Comparison of ENCODE assay signal across 24 cellular contexts in genomic region chr1:75539230-75540116, GRCh38.
A peak's percentile ranks its signal among the peaks of the same experiment; 100 is the strongest.
DNase-seq lines count a peak whose midpoint lies in the region; TF ChIP-seq lines count a peak whose summit lies in the region.
"Had no signal": no experiment of that assay in that cellular context is flagged by ENCODE, and none has a peak within 500 bp of the region (broad histone marks: within the 10 kb centered on the region; RNA-seq: fewer than 3 reads in every experiment).

No MANE protein-coding gene starts in this region.

- H3K27ac ChIP-seq in hepatocyte, result peak overlapping the region; percentile 47
- no peak overlapping the region for H3K27ac ChIP-seq in prostate gland
- H3K27ac ChIP-seq in CD4-positive, alpha-beta memory T cell (ENCODE audit: low read depth, low read length), result no peak overlapping the region
- H3K27ac ChIP-seq: ascending aorta, foreskin keratinocyte, neutrophil, right lobe of liver, SJSA1, testis had no signal

- H3K4me3 Mint-ChIP-seq in CD4-positive, alpha-beta memory T cell, result no peak overlapping the region
- H3K4me3 Mint-ChIP-seq: endodermal cell; stimulated activated effector memory CD8-positive, alpha-beta T cell treated with anti-CD3 and anti-CD28 coated beads, Interleukin-12 subunit alpha, Interleukin-12 subunit beta, amount 100 ng/mL, for 72 hours had no signal

- CTCF ChIA-PET in CD4-positive, alpha-beta memory T cell (lab: Charles Lee; ENCODE audit: partially characterized antibody), result no interaction called here

- H2AFZ ChIP-seq in hepatocyte, result no peak overlapping the region

- no peaks in the 10 kb centered on the region for H3K36me3 Mint-ChIP-seq in CD4-positive, alpha-beta memory T cell
- H3K36me3 Mint-ChIP-seq: stimulated activated effector memory CD8-positive, alpha-beta T cell treated with anti-CD3 and anti-CD28 coated beads, Interleukin-12 subunit alpha, Interleukin-12 subunit beta, amount 100 ng/mL, for 72 hours had no signal

- intact Hi-C loops in prostate gland (cut with DNase I), result no loop called here
- intact Hi-C loops in CD4-positive, alpha-beta memory T cell (cut with micrococcal nuclease), result no loop called here

- H3K79me2 ChIP-seq in hepatocyte, result no peaks in the 10 kb centered on the region

- no peaks in the 10 kb centered on the region for H3K9me3 Mint-ChIP-seq in CD4-positive, alpha-beta memory T cell
- H3K9me3 Mint-ChIP-seq: endodermal cell; stimulated activated effector memory CD8-positive, alpha-beta T cell treated with anti-CD3 and anti-CD28 coated beads, Interleukin-12 subunit alpha, Interleukin-12 subunit beta, amount 100 ng/mL, for 72 hours had no signal

- no peaks in the 10 kb centered on the region for H3K9me2 ChIP-seq in hepatocyte (replicated peaks; ENCODE audit: insufficient read depth)

- in situ Hi-C loops in astrocyte of the spinal cord (cut with HindIII; ENCODE audit: low sequenced_read_pairs), result no loop called here

- WGBS in hepatocyte (ENCODE audit: low lambda C conversion rate, missing lambda C conversion rate), result 76% methylated on average over 6 of the region's 6 CpGs
- WGBS in prostate gland, result 40% methylated on average over 6 of the region's 6 CpGs

- H3K4me1 Mint-ChIP-seq in CD4-positive, alpha-beta memory T cell, result no peaks in the 10 kb centered on the region
- H3K4me1 Mint-ChIP-seq: stimulated activated effector memory CD8-positive, alpha-beta T cell treated with anti-CD3 and anti-CD28 coated beads, Interleukin-12 subunit alpha, Interleukin-12 subunit beta, amount 100 ng/mL, for 72 hours had no signal

- H3K36me3 ChIP-seq in hepatocyte (replicated peaks; ENCODE audit: insufficient read depth, low read depth) (no peaks in the 10 kb centered on the region), prostate gland (no peaks in the 10 kb centered on the region)
- H3K36me3 ChIP-seq in CD4-positive, alpha-beta memory T cell (ENCODE audit: insufficient read depth, low read length), result no peaks in the 10 kb centered on the region
- H3K36me3 ChIP-seq: ascending aorta, neutrophil, right lobe of liver, SJSA1 had no signal

- no peaks in the 10 kb centered on the region for H3K27me3 Mint-ChIP-seq in CD4-positive, alpha-beta memory T cell

- H3K9me3 ChIP-seq in hepatocyte (ENCODE audit: low read depth), result no peaks in the 10 kb centered on the region
- H3K9me3 ChIP-seq in prostate gland, result no peaks in the 10 kb centered on the region
- H3K9me3 ChIP-seq in CD4-positive, alpha-beta memory T cell (ENCODE audit: control insufficient read depth in 1 of 2, low read length in 2 of 2), result no peaks in the 10 kb centered on the region
- H3K9me3 ChIP-seq: ascending aorta, neutrophil, right lobe of liver, SJSA1, testis had no signal

- H4K20me1 ChIP-seq in hepatocyte (ENCODE audit: insufficient read depth, poor library complexity, severe bottlenecking), result no peaks in the 10 kb centered on the region

- H3K4me2 ChIP-seq in hepatocyte, result peak overlapping the region; percentile 3

- POLR2A ChIA-PET in CD4-positive, alpha-beta memory T cell (lab: Charles Lee; ENCODE audit: partially characterized antibody), result no interaction called here

- H3K27ac Mint-ChIP-seq in CD4-positive, alpha-beta memory T cell, result no peak overlapping the region
- H3K27ac Mint-ChIP-seq: endodermal cell; stimulated activated effector memory CD8-positive, alpha-beta T cell treated with anti-CD3 and anti-CD28 coated beads, Interleukin-12 subunit alpha, Interleukin-12 subunit beta, amount 100 ng/mL, for 72 hours had no signal

- no peak overlapping the region for H3K4me3 ChIP-seq in astrocyte of the spinal cord (ENCODE audit: low read depth, low read length)
- H3K4me3 ChIP-seq in hepatocyte, result no peak overlapping the region
- H3K4me3 ChIP-seq in prostate gland, result no peak overlapping the region
- no peak overlapping the region for H3K4me3 ChIP-seq in CD4-positive, alpha-beta memory T cell (ENCODE audit: low read length in 2 of 2)
- H3K4me3 ChIP-seq: ascending aorta, right lobe of liver, SJSA1, testis had no signal

- peak; percentile 3 for DNase-seq in HPDE6-E6E7 (ENCODE audit: extremely low spot score)
- DNase-seq in astrocyte of the spinal cord (ENCODE audit: low read depth, low spot score), result peak; percentile 71
- peak; percentile 42 for DNase-seq in hepatocyte (ENCODE audit: low spot score)
- peak; percentile 97 for DNase-seq in renal cortical epithelial cell (ENCODE audit: low read depth)
- no peak for DNase-seq in GM20000 (ENCODE audit: low spot score)
- DNase-seq in prostate gland (ENCODE audit: low spot score), result no peak
- DNase-seq in CD4-positive, alpha-beta memory T cell, result no peak
- no peak for DNase-seq in DMS153 treated with DMSO at 0.1 percent for 48 hours (lab: John Stamatoyannopoulos, UW; ENCODE audit: unreplicated experiment)
- DNase-seq: activated CD4-positive, alpha-beta T cell treated with anti-CD3 and anti-CD28 coated beads, Interleukin-2, amount 50 U/mL, for 48 hours; activated naive CD4-positive, alpha-beta T cell; activated T-cell treated with anti-CD3 and anti-CD28 coated beads for 4 hours; COR-L47; endodermal cell; foreskin keratinocyte; left ventricle myocardium superior; NCI-H146; NCI-H82; right lobe of liver; T-helper 2 cell; testis had no signal

- TF ChIP-seq CTCF in astrocyte of the spinal cord (IDR thresholded peaks at IDR 0.05; ENCODE audit: low read depth, low read length) (no peak), hepatocyte (IDR thresholded peaks at IDR 0.05; ENCODE audit: poor library complexity) (no peak), GM20000 (IDR thresholded peaks at IDR 0.05; ENCODE audit: extremely low read depth, missing control alignments) (no peak), prostate gland (IDR thresholded peaks at IDR 0.05) (no peak)

- no peaks in the 10 kb centered on the region for H3K27me3 ChIP-seq in hepatocyte
- H3K27me3 ChIP-seq in prostate gland (replicated peaks; ENCODE audit: insufficient read depth), result no peaks in the 10 kb centered on the region
- H3K27me3 ChIP-seq in CD4-positive, alpha-beta memory T cell (ENCODE audit: insufficient read depth, low read length), result no peaks in the 10 kb centered on the region
- H3K27me3 ChIP-seq: ascending aorta, foreskin keratinocyte, neutrophil, right lobe of liver, SJSA1, testis had no signal

- H3K4me1 ChIP-seq in hepatocyte (ENCODE audit: insufficient read depth) (no peaks in the 10 kb centered on the region), prostate gland (replicated peaks) (no peaks in the 10 kb centered on the region)
- H3K4me1 ChIP-seq in CD4-positive, alpha-beta memory T cell (ENCODE audit: insufficient read depth, low read length), result no peaks in the 10 kb centered on the region
- H3K4me1 ChIP-seq: ascending aorta, foreskin keratinocyte, right lobe of liver, SJSA1, testis had no signal

- no peak for TF ChIP-seq POLR2A in prostate gland (IDR thresholded peaks at IDR 0.05)

Comparison
In these comparisons a context has a peak if more than half of its experiments do, and no peak if none do; other contexts are left out.
1. DNase-seq: peak in HPDE6-E6E7 (single experiment), astrocyte of the spinal cord (single experiment), hepatocyte (single experiment) and renal cortical epithelial cell (single experiment); none in GM20000 (single experiment), prostate gland (single experiment), CD4-positive, alpha-beta memory T cell (0 of 5) and DMS153 treated with DMSO at 0.1 percent for 48 hours (single experiment).